ENCODE assay signal across 27 cellular contexts in the genomic region with DNA sequence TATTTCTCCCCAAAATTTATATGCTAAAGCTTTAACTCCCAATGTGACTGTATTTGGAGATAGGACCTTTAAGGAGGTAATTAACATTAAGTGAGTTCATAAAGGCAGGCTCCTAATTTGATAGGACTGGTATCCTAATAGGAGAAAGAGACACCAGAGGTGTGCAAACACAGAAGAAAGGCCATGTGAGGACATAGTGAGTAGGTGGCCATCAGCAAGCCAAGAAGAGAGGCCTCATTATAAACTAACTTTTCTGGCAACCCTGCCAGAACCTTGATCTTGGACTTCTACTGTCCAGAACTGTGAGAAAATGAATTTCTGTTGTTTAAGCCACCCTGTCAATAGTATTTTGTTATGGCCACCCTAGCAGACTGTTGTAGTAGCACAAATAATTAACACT.
"Had no signal": no experiment of that assay in that cellular context is flagged by ENCODE, and none has a peak within 500 bp of the region (broad histone marks: within the 10 kb centered on the region; RNA-seq: fewer than 3 reads in every experiment).

No MANE protein-coding gene starts in this region.

- FAIRE-seq: urothelium cell line had no signal

- H3K4me3 ChIP-seq: stomach, suprapubic skin, testis, thoracic aorta, thyroid gland, tibial artery, tibial nerve, transverse colon, upper lobe of left lung, upper lobe of right lung, uterus, vagina had no signal

- H3K4me1 ChIP-seq: stomach, suprapubic skin, testis, thyroid gland, tibial artery, tibial nerve, transverse colon, upper lobe of left lung, upper lobe of right lung, uterus, vagina had no signal

- H3K27ac ChIP-seq: stomach, suprapubic skin, testis, thoracic aorta, thyroid gland, tibial artery, tibial nerve, transverse colon, upper lobe of left lung, upper lobe of right lung, uterus, vagina had no signal

- H3K9me3 ChIP-seq: stomach, suprapubic skin, testis, thoracic aorta, thyroid gland, tibial artery, tibial nerve, transverse colon, upper lobe of left lung, upper lobe of right lung, uterus, vagina had no signal

- H3K27me3 ChIP-seq: stomach, suprapubic skin, testis, thyroid gland, tibial artery, tibial nerve, transverse colon, upper lobe of left lung, upper lobe of right lung, uterus, vagina had no signal

- H3K36me3 ChIP-seq: stomach, suprapubic skin, thoracic aorta, thyroid gland, tibial artery, tibial nerve, transverse colon, upper lobe of left lung, upper lobe of right lung, uterus, vagina had no signal

- ATAC-seq: stimulated activated effector memory CD8-positive, alpha-beta T cell treated with anti-CD3 and anti-CD28 coated beads, Interleukin-12 subunit alpha, Interleukin-12 subunit beta, amount 100 ng/mL, for 72 hours; stimulated activated memory B cell treated with anti-CD40 and anti-IgM and Interleukin-4, amounts not matched to agents 10 μg/mL and 1 μg/mL and 100 μg/mL, for 72 hours; stimulated activated naive B cell treated with anti-CD40 and anti-IgM and Interleukin-4, amounts not matched to agents 10 μg/mL and 1 μg/mL and 100 μg/mL, for 72 hours; stimulated activated naive CD8-positive, alpha-beta T cell treated with anti-CD3 and anti-CD28 coated beads, Interleukin-15, amount 100 ng/mL, for 72 hours; stimulated activated naive CD8-positive, alpha-beta T cell treated with anti-CD3 and anti-CD28 coated beads, Interleukin-15, Interleukin-2, amounts not matched to agents 100 U/mL and 50 U/mL, for 24 hours; upper lobe of right lung had no signal

- DNase-seq: stimulated activated CD4-positive, alpha-beta T cell treated with anti-CD3 and anti-CD28 coated beads, Interleukin-2, amount 100 ng/mL, for 48 hours; stimulated activated CD4-positive, alpha-beta T cell treated with anti-CD3 and anti-CD28 coated beads, Interleukin-4, amount 100 ng/mL, for 1 hour; stimulated activated CD4-positive, alpha-beta T cell treated with anti-CD3 and anti-CD28 coated beads, Interleukin-4, amount 100 ng/mL, for 24 hours; stimulated activated CD4-positive, alpha-beta T cell treated with anti-CD3 and anti-CD28 coated beads, Interleukin-4, amount 100 ng/mL, for 4 hours; stimulated activated CD8-positive, alpha-beta memory T cell treated with anti-CD3 and anti-CD28 coated beads, Interleukin-4, amount 100 ng/mL, for 48 hours; stimulated activated naive B cell treated with anti-CD40 and anti-IgM and Interleukin-4, amounts not matched to agents 10 μg/mL and 1 μg/mL and 100 μg/mL, for 72 hours; stimulated activated naive CD4-positive, alpha-beta T cell; stimulated activated naive CD4-positive, alpha-beta T cell treated with Interleukin-2 at 50 U/mL for 16 hours; stimulated activated naive CD8-positive, alpha-beta T cell treated with anti-CD3 and anti-CD28 coated beads, Interleukin-15, amount 100 ng/mL, for 72 hours; stimulated activated naive CD8-positive, alpha-beta T cell treated with anti-CD3 and anti-CD28 coated beads, Interleukin-15, Interleukin-2, amounts not matched to agents 100 U/mL and 50 U/mL, for 24 hours; stomach; substantia nigra; testis; thyroid gland; tibial artery; transverse colon; trophoblast cell; upper lobe of left lung; upper lobe of right lung; uterus had no signal
